26 cellular contexts compared by ENCODE assay signal in genomic region chr16:9658157-9658556, GRCh38.
"Had no signal": no experiment of that assay in that cellular context is flagged by ENCODE, and none has a peak within 500 bp of the region (broad histone marks: within the 10 kb centered on the region; RNA-seq: fewer than 3 reads in every experiment).

No MANE protein-coding gene starts in this region.

- H3K36me3 ChIP-seq: WERI-Rb-1 had no signal

- H3K4me1 Mint-ChIP-seq: activated B cell treated with CpG ODN at 0.5 μM for 24 hours; activated T-helper 17 cell treated with anti-CD3 and anti-CD28 coated beads, Interleukin-2, amount 50 U/mL, for 72 hours; T-helper 17 cell had no signal

- H3K4me1 ChIP-seq: body of pancreas had no signal

- H3K27ac Mint-ChIP-seq: activated B cell treated with CpG ODN at 0.5 μM for 24 hours; activated CD8-positive, alpha-beta T cell treated with anti-CD3 and anti-CD28 coated beads for 36 hours; activated naive CD8-positive, alpha-beta T cell; activated T-helper 17 cell treated with anti-CD3 and anti-CD28 coated beads, Interleukin-2, amount 50 U/mL, for 72 hours; T-helper 17 cell; T-helper 2 cell treated with Interferon-gamma antibody and Interleukin-4, amounts not matched to agents 5 μg/mL and 100 μg/mL, for 36 hours had no signal

- H3K27ac ChIP-seq: body of pancreas, WERI-Rb-1 had no signal

- H3K36me3 Mint-ChIP-seq: activated naive CD8-positive, alpha-beta T cell had no signal

- H3K4me3 Mint-ChIP-seq: activated B cell treated with CpG ODN at 0.5 μM for 24 hours; activated CD8-positive, alpha-beta T cell treated with anti-CD3 and anti-CD28 coated beads for 36 hours; activated naive CD8-positive, alpha-beta T cell; activated T-cell treated with anti-CD3 and anti-CD28 coated beads, Interleukin-2, amount 50 U/mL, for 4 hours; activated T-helper 17 cell treated with anti-CD3 and anti-CD28 coated beads, Interleukin-2, amount 50 U/mL, for 72 hours; T-helper 17 cell; T-helper 2 cell treated with Interferon-gamma antibody and Interleukin-4, amounts not matched to agents 5 μg/mL and 100 μg/mL, for 36 hours had no signal

- DNase-seq: activated B cell treated with CpG ODN at 0.5 μM for 24 hours; activated CD4-positive, alpha-beta T cell treated with anti-CD3 and anti-CD28 coated beads for 48 hours; activated CD4-positive, alpha-beta T cell treated with anti-CD3 and anti-CD28 coated beads, Interleukin-2, amount 50 U/mL, for 1 hour; activated CD4-positive, alpha-beta T cell treated with anti-CD3 and anti-CD28 coated beads, Interleukin-2, amount 50 U/mL, for 48 hours; activated CD8-positive, alpha-beta memory T cell treated with anti-CD3 and anti-CD28 coated beads for 24 hours; activated CD8-positive, alpha-beta T cell treated with anti-CD3 and anti-CD28 coated beads for 36 hours; activated effector memory CD4-positive, alpha-beta T cell treated with Interleukin-2 at 50 U/mL for 16 hours; activated gamma-delta T cell treated with Interleukin-2 at 50 U/mL for 16 hours; activated naive CD4-positive, alpha-beta T cell treated with anti-CD3 and anti-CD28 coated beads, Interleukin-2, amount 50 U/mL, for 16 hours; activated naive CD4-positive, alpha-beta T cell treated with Interleukin-2 at 50 U/mL for 16 hours; activated T-cell treated with anti-CD3 and anti-CD28 coated beads, Interleukin-2, amount 50 U/mL, for 4 hours; amygdala; aorta; body of pancreas; caudate nucleus; cortex of kidney; dermis blood vessel endothelial cell; effector CD8-positive, alpha-beta T cell; foreskin fibroblast; T-helper 1 cell; T-helper 17 cell; T1000; WERI-Rb-1 had no signal

- H3K27me3 Mint-ChIP-seq: activated CD8-positive, alpha-beta T cell treated with anti-CD3 and anti-CD28 coated beads for 36 hours; activated T-helper 17 cell treated with anti-CD3 and anti-CD28 coated beads, Interleukin-2, amount 50 U/mL, for 72 hours; T-helper 17 cell had no signal

- H3K27me3 ChIP-seq: body of pancreas had no signal

- H3K9me3 Mint-ChIP-seq: activated B cell treated with CpG ODN at 0.5 μM for 24 hours; activated CD8-positive, alpha-beta T cell treated with anti-CD3 and anti-CD28 coated beads for 36 hours had no signal

- H3K4me3 ChIP-seq: body of pancreas had no signal

- H3K9me3 ChIP-seq: body of pancreas had no signal
